Comparison of ENCODE assay signal across 8 cellular contexts in genomic region chr13:74061939-74062595, GRCh38.
DNase-seq lines count a peak whose midpoint lies in the region; ATAC-seq lines count a peak whose summit lies in the region.

No MANE protein-coding gene starts in this region.

- no peaks in the 10 kb centered on the region for H3K9me3 ChIP-seq in CD4-positive, CD25-positive, alpha-beta regulatory T cell (ENCODE audit: control insufficient read depth in 2 of 2, low read length in 2 of 2)
- H3K9me3 ChIP-seq in HAP-1: no peaks in the 10 kb centered on the region

- peak in 2 of 3 donors; percentile 65 to 76 for DNase-seq in CD4-positive, CD25-positive, alpha-beta regulatory T cell
- peak; percentile 38 for DNase-seq in astrocyte of the hippocampus (ENCODE audit: low read depth, low spot score)
- DNase-seq in natural killer cell treated with Interleukin-12 subunit alpha and Interleukin-12 subunit beta and Interleukin-15 and Interleukin-18, amount 100 ng/mL, for 72 hours (ENCODE audit: low spot score): no peak
- no peak for DNase-seq in HAP-1 (ENCODE audit: low spot score in 2 of 2)
- DNase-seq in GF-D8 (lab: John Stamatoyannopoulos, UW): no peak
- DNase-seq in HPDE6-E6E7 (ENCODE audit: extremely low spot score): no peak

- H3K4me3 Mint-ChIP-seq in CD4-positive, CD25-positive, alpha-beta regulatory T cell: peak overlapping the region; percentile 51 to 85 (median 72)
- peak overlapping the region; percentile 93 for H3K4me3 Mint-ChIP-seq in natural killer cell treated with Interleukin-12 subunit alpha and Interleukin-12 subunit beta and Interleukin-15 and Interleukin-18, amount 100 ng/mL, for 72 hours

- H3K4me1 Mint-ChIP-seq in CD4-positive, CD25-positive, alpha-beta regulatory T cell: peaks cover 34 to 84% (median 79%) of the 10 kb centered on the region in 4 donors
- H3K4me1 Mint-ChIP-seq in natural killer cell treated with Interleukin-12 subunit alpha and Interleukin-12 subunit beta and Interleukin-15 and Interleukin-18, amount 100 ng/mL, for 72 hours (ENCODE audit: low read depth in 2 of 2): peaks cover 42 to 75% of the 10 kb centered on the region in 2 donors

- H3K36me3 Mint-ChIP-seq in CD4-positive, CD25-positive, alpha-beta regulatory T cell: peaks cover 7% of the 10 kb centered on the region
- peaks cover 7% of the 10 kb centered on the region for H3K36me3 Mint-ChIP-seq in natural killer cell treated with Interleukin-12 subunit alpha and Interleukin-12 subunit beta and Interleukin-15 and Interleukin-18, amount 100 ng/mL, for 72 hours

- H3K27ac Mint-ChIP-seq in CD4-positive, CD25-positive, alpha-beta regulatory T cell: peak overlapping the region; percentile 28 to 99 (median 85)
- H3K27ac Mint-ChIP-seq in natural killer cell treated with Interleukin-12 subunit alpha and Interleukin-12 subunit beta and Interleukin-15 and Interleukin-18, amount 100 ng/mL, for 72 hours: peak overlapping the region; percentile 93 to 98

- H3K4me3 ChIP-seq in CD4-positive, CD25-positive, alpha-beta regulatory T cell (ENCODE audit: low read depth, low read length): peak overlapping the region; percentile 73
- no peak overlapping the region for H3K4me3 ChIP-seq in HAP-1

- H3K4me1 ChIP-seq in CD4-positive, CD25-positive, alpha-beta regulatory T cell (ENCODE audit: control insufficient read depth, insufficient read depth, low read length, poor library complexity, severe bottlenecking): peaks cover 35% of the 10 kb centered on the region
- no peaks in the 10 kb centered on the region for H3K4me1 ChIP-seq in HAP-1

- in situ Hi-C loops in HAP-1 (cut with MboI; ENCODE audit: low sequenced_read_pairs): no loop called here

- ATAC-seq in CD4-positive, CD25-positive, alpha-beta regulatory T cell (ENCODE audit: low read depth in 2 of 2): peak; percentile 78 to 82
- ATAC-seq in GM19351 (IDR thresholded peaks at IDR 0.05; ENCODE audit: unreplicated experiment) (peak; percentile 76), HG03378 (IDR thresholded peaks at IDR 0.05; ENCODE audit: unreplicated experiment) (peak; percentile 83)
- ATAC-seq in natural killer cell treated with Interleukin-12 subunit alpha and Interleukin-12 subunit beta and Interleukin-15 and Interleukin-18, amount 100 ng/mL, for 72 hours: peak; percentile 78 to 87

- no peaks in the 10 kb centered on the region for H3K9me3 Mint-ChIP-seq in CD4-positive, CD25-positive, alpha-beta regulatory T cell
- H3K9me3 Mint-ChIP-seq in natural killer cell treated with Interleukin-12 subunit alpha and Interleukin-12 subunit beta and Interleukin-15 and Interleukin-18, amount 100 ng/mL, for 72 hours: peaks cover 7% of the 10 kb centered on the region

- H3K36me3 ChIP-seq in CD4-positive, CD25-positive, alpha-beta regulatory T cell (ENCODE audit: control insufficient read depth, insufficient read depth, low read length): no peaks in the 10 kb centered on the region
- no peaks in the 10 kb centered on the region for H3K36me3 ChIP-seq in HAP-1 (replicated peaks)

- H3K27ac ChIP-seq in CD4-positive, CD25-positive, alpha-beta regulatory T cell (ENCODE audit: insufficient read depth, low read length, poor library complexity, severe bottlenecking): peak overlapping the region; percentile 66

- H3K27me3 Mint-ChIP-seq in CD4-positive, CD25-positive, alpha-beta regulatory T cell: no peaks in the 10 kb centered on the region
- no peaks in the 10 kb centered on the region for H3K27me3 Mint-ChIP-seq in natural killer cell treated with Interleukin-12 subunit alpha and Interleukin-12 subunit beta and Interleukin-15 and Interleukin-18, amount 100 ng/mL, for 72 hours

- H3K27me3 ChIP-seq in CD4-positive, CD25-positive, alpha-beta regulatory T cell (ENCODE audit: control insufficient read depth, insufficient read depth, low read length): no peaks in the 10 kb centered on the region
- H3K27me3 ChIP-seq in HAP-1 (ENCODE audit: low read depth): no peaks in the 10 kb centered on the region

Comparison
In these comparisons a context has a peak if more than half of its experiments do, and no peak if none do; other contexts are left out.
1. DNase-seq: peak in CD4-positive, CD25-positive, alpha-beta regulatory T cell (2 of 3) and astrocyte of the hippocampus (single experiment); none in natural killer cell treated with Interleukin-12 subunit alpha and Interleukin-12 subunit beta and Interleukin-15 and Interleukin-18, amount 100 ng/mL, for 72 hours (single experiment), HAP-1 (0 of 2), GF-D8 (single experiment) and HPDE6-E6E7 (single experiment).
2. Peak in every context shown above with its lines, with median percentiles within 50 percentile points of each other: ATAC-seq.